8 cellular contexts compared by ENCODE assay signal in genomic region chr1:179586107-179586823, GRCh38.
A peak's percentile ranks its signal among the peaks of the same experiment; 100 is the strongest.
DNase-seq lines count a peak whose midpoint lies in the region; ATAC-seq and TF ChIP-seq lines count a peak whose summit lies in the region.

No MANE protein-coding gene starts in this region.

- CTCF ChIA-PET in HEK293 (lab: Yijun Ruan, JAX), result interaction anchor here (0.6 to 1.2 kb wide), 8 partner anchors 9 to 584 kb away, joined by 3 to 5 read pairs (median 3); no protein-coding TSS in a partner anchor

- intact Hi-C loops in head of caudate nucleus (cut with DNase I), result no loop called here

- POLR2A ChIA-PET in HEK293 (lab: Yijun Ruan, JAX), result no interaction called here

- H3K4me3 ChIP-seq in HEK293 (ENCODE audit: low read depth, low read length), result peak overlapping the region; percentile 31
- H3K4me3 ChIP-seq in SK-N-MC, result peak overlapping the region; percentile 58

- TF ChIP-seq CTCF in 22Rv1 (IDR thresholded peaks at IDR 0.05) (peak; percentile 99), HEK293 (tag by site-specific recombination; IDR thresholded peaks at IDR 0.05) (peak; percentile 89)

- DNase-seq in SK-N-MC (ENCODE audit: low read depth, low spot score) (no peak), head of caudate nucleus (peak; percentile 45 to 76 (median 58)), pons (ENCODE audit: low spot score) (peak; percentile 13)
- no peak for DNase-seq in stimulated activated CD4-positive, alpha-beta T cell treated with anti-CD3 and anti-CD28 coated beads, Interleukin-4, amount 100 ng/mL, for 1 hour
- no peak for DNase-seq in NK-92 treated with Interleukin-12 subunit alpha and Interleukin-12 subunit beta, amount 100 ng/mL, for 24 hours (lab: John Stamatoyannopoulos, UW)

- no peaks in the 10 kb centered on the region for H3K4me1 ChIP-seq in HEK293 (ENCODE audit: control insufficient read depth, insufficient read depth, low read length)

- ATAC-seq in GM18861 (IDR thresholded peaks at IDR 0.05; ENCODE audit: unreplicated experiment), result no peak

- H3K36me3 ChIP-seq in HEK293 (ENCODE audit: control insufficient read depth in 2 of 2, insufficient read depth in 1 of 2, low read length in 2 of 2) (no peaks in the 10 kb centered on the region), SK-N-MC (ENCODE audit: insufficient read depth, low read length) (no peaks in the 10 kb centered on the region)

- H3K9ac ChIP-seq in SK-N-MC (ENCODE audit: insufficient read length), result no peak overlapping the region

- H3K9me3 ChIP-seq in HEK293 (ENCODE audit: control insufficient read depth, insufficient read depth, low read depth, low read length) (no peaks in the 10 kb centered on the region), SK-N-MC (ENCODE audit: low read depth, low read length) (no peaks in the 10 kb centered on the region)

- H3K27ac ChIP-seq in 22Rv1, result peak overlapping the region; percentile 43
- H3K27ac ChIP-seq in HEK293 (ENCODE audit: extremely low read depth, low read depth, low read length), result peak overlapping the region; percentile 7; the same call in 1 of the 2 replicates
- H3K27ac ChIP-seq in SK-N-MC, result no peak overlapping the region

TF ChIP-seq in HEK293, 187 proteins besides CTCF, POLR2A, EP300 and RAD21 (continues in another document):
- TF ChIP-seq ZNF341 (tag by site-specific recombination; IDR thresholded peaks at IDR 0.05; ENCODE audit: low read depth) (no peak), SCRT1 (tag by site-specific recombination; IDR thresholded peaks at IDR 0.05; ENCODE audit: borderline replicate concordance) (no peak), ZNF394 (tag by site-specific recombination; IDR thresholded peaks at IDR 0.05; ENCODE audit: borderline replicate concordance) (no peak), ZNF791 (tag by site-specific recombination; IDR thresholded peaks at IDR 0.05) (no peak), ZNF792 (tag by site-specific recombination; IDR thresholded peaks at IDR 0.05) (no peak), MYNN (tag by site-specific recombination; IDR thresholded peaks at IDR 0.05; ENCODE audit: borderline replicate concordance) (no peak), ZNF174 (tag by site-specific recombination; IDR thresholded peaks at IDR 0.05) (no peak), ZNF132 (tag by site-specific recombination; IDR thresholded peaks at IDR 0.05; ENCODE audit: borderline replicate concordance) (no peak), ZNF324 (tag by site-specific recombination; IDR thresholded peaks at IDR 0.05) (no peak), ZNF311 (tag by site-specific recombination; IDR thresholded peaks at IDR 0.05; ENCODE audit: borderline replicate concordance) (no peak), SALL2 (tag by site-specific recombination; IDR thresholded peaks at IDR 0.05; ENCODE audit: borderline replicate concordance) (no peak), ZNF561 (tag by site-specific recombination; IDR thresholded peaks at IDR 0.05; ENCODE audit: borderline replicate concordance) (peak; percentile 47; the same call in 1 of the 2 replicates), ZNF423 (tag by site-specific recombination; IDR thresholded peaks at IDR 0.05) (peak; percentile 70; the same call in 1 of the 2 replicates), ZNF26 (tag by site-specific recombination; IDR thresholded peaks at IDR 0.05) (no peak), ZBTB11 (tag by site-specific recombination; conservative IDR thresholded peaks at IDR 0.05; ENCODE audit: low read depth) (no peak), ZNF433 (tag by site-specific recombination; IDR thresholded peaks at IDR 0.05; ENCODE audit: low read depth) (no peak), ZNF510 (tag by site-specific recombination; IDR thresholded peaks at IDR 0.05; ENCODE audit: insufficient replicate concordance) (no peak), ZNF530 (tag by site-specific recombination; IDR thresholded peaks at IDR 0.05; ENCODE audit: low read depth) (no peak), ELK4 (IDR thresholded peaks at IDR 0.05; ENCODE audit: borderline replicate concordance, low read depth, low read length) (no peak), ZBTB17 (tag by site-specific recombination; IDR thresholded peaks at IDR 0.05) (peak; percentile 99), ZEB2 (tag by site-specific recombination; IDR thresholded peaks at IDR 0.05) (peak; percentile 71; the same call in 1 of the 2 replicates), TCF7L2 (IDR thresholded peaks at IDR 0.05; ENCODE audit: borderline replicate concordance, low read depth, low read length) (no peak), GLI2 (tag by site-specific recombination; IDR thresholded peaks at IDR 0.05; ENCODE audit: borderline replicate concordance, low read depth) (no peak), REPIN1 (tag by site-specific recombination; IDR thresholded peaks at IDR 0.05; ENCODE audit: low read depth) (no peak), KLF8 (tag by site-specific recombination; IDR thresholded peaks at IDR 0.05) (no peak), ZNF449 (tag by site-specific recombination; IDR thresholded peaks at IDR 0.05) (peak; percentile 52), HOXA7 (CRISPR knock-in tag; IDR thresholded peaks at IDR 0.05; ENCODE audit: borderline replicate concordance) (no peak), ZNF211 (tag by site-specific recombination; IDR thresholded peaks at IDR 0.05; ENCODE audit: low read depth) (no peak), KLF16 (tag by site-specific recombination; IDR thresholded peaks at IDR 0.05) (no peak), KLF9 (tag by site-specific recombination; IDR thresholded peaks at IDR 0.05; ENCODE audit: low read depth) (no peak), ZNF155 (tag by site-specific recombination; IDR thresholded peaks at IDR 0.05) (no peak), ZNF121 (tag by site-specific recombination; IDR thresholded peaks at IDR 0.05) (0 out of 2 replicates have a peak, but pooled peaks have one; percentile 50), PRDM1 (tag by site-specific recombination; IDR thresholded peaks at IDR 0.05) (no peak)

Comparison
In these comparisons a context has a peak if more than half of its experiments do, and no peak if none do; other contexts are left out.
1. DNase-seq: peak in head of caudate nucleus (42 of 42) and pons (single experiment); none in SK-N-MC (single experiment), stimulated activated CD4-positive, alpha-beta T cell treated with anti-CD3 and anti-CD28 coated beads, Interleukin-4, amount 100 ng/mL, for 1 hour (single experiment) and NK-92 treated with Interleukin-12 subunit alpha and Interleukin-12 subunit beta, amount 100 ng/mL, for 24 hours (single experiment).